In genomic region chr16:19595043-19595767, GRCh38 we compare ENCODE assay signal across 12 cellular contexts. TPM values are rescaled to one million over a fixed set of nuclear protein-coding genes. Genes with fewer than 3 reads are reported as not detected.
DNase-seq lines count a peak whose midpoint lies in the region; ATAC-seq, FAIRE-seq and TF ChIP-seq lines count a peak whose summit lies in the region.
"Had no signal": no experiment of that assay in that cellular context is flagged by ENCODE, and none has a peak within 500 bp of the region (broad histone marks: within the 10 kb centered on the region; RNA-seq: fewer than 3 reads in every experiment).

No MANE protein-coding gene starts in this region.

- 46% methylated on average over 16 of the region's 19 CpGs for WGBS in K562 (ENCODE audit: insufficient coverage, low coverage, missing lambda C conversion rate)

- H3K27me3 ChIP-seq in K562 (ENCODE audit: control insufficient read depth in 2 of 2, insufficient read depth in 2 of 2, low read length in 2 of 2): no peaks in the 10 kb centered on the region

- no peaks in the 10 kb centered on the region for H3K79me2 ChIP-seq in K562 (ENCODE audit: control insufficient read depth, insufficient read depth, low read length)

- H3K9me3 ChIP-seq in K562 (replicated peaks; ENCODE audit: control insufficient read depth, insufficient read depth, low read depth, low read length): no peaks in the 10 kb centered on the region
- H3K9me3 ChIP-seq: HAP-1 had no signal

- no peak overlapping the region; a peak in 1 of 4 replicates for H3K9ac ChIP-seq in K562 (ENCODE audit: insufficient read depth in 1 of 2, low read depth in 2 of 2, low read length in 2 of 2)

- no peak overlapping the region for H2AFZ ChIP-seq in K562 (ENCODE audit: low read depth, low read length)

- in situ Hi-C loops in K562 (cut with MboI): loop anchor here (10.0 kb wide), 1 partner anchor 790 kb away; no protein-coding TSS in a partner anchor

- no peak for TF ChIP-seq CTCF in K562 (IDR thresholded peaks at IDR 0.05 in 2 of 3, conservative IDR thresholded peaks at IDR 0.05 in 1 of 3; ENCODE audit: insufficient read depth in 2 of 3, low read depth in 1 of 3, low read length in 3 of 3)

- H3K9me1 ChIP-seq in K562 (ENCODE audit: control insufficient read depth, insufficient read depth, low read length): no peaks in the 10 kb centered on the region

- no peak for FAIRE-seq in K562 (lab: Jason Lieb, UNC)

- H3K27ac ChIP-seq in K562 (ENCODE audit: extremely low read depth, low read depth, low read length): no peak overlapping the region
- H3K27ac ChIP-seq: C4-2B had no signal

- TF ChIP-seq POLR2A in K562 (conservative IDR thresholded peaks at IDR 0.05): no peak

- DNase-seq in A172 (ENCODE audit: low spot score) (peak; percentile 90), HPDE6-E6E7 (ENCODE audit: extremely low spot score) (peak; percentile 91), K562 (ENCODE audit: extremely low read depth in 1 of 4, low spot score in 3 of 4) (no peak), iris pigment epithelial cell (ENCODE audit: low read depth) (peak; percentile 92), iPS-NIHi7 (ENCODE audit: extremely low spot score) (no peak), GM19238 (ENCODE audit: insufficient read length, low spot score) (no peak)
- DNase-seq: NCI-H446 treated with DMSO at 0.1 percent for 48 hours; stimulated activated CD4-positive, alpha-beta T cell treated with anti-CD3 and anti-CD28 coated beads, Interleukin-2, amount 100 ng/mL, for 24 hours had no signal

- ATAC-seq in K562: no peak
- ATAC-seq in HG02798 (IDR thresholded peaks at IDR 0.05; ENCODE audit: poor library complexity, unreplicated experiment): no peak
- ATAC-seq in GM18502 (IDR thresholded peaks at IDR 0.05; ENCODE audit: poor library complexity, unreplicated experiment): no peak

- H4K20me1 ChIP-seq in K562 (replicated peaks; ENCODE audit: control insufficient read depth, insufficient read depth, low read length): no peaks in the 10 kb centered on the region

- H3K4me2 ChIP-seq in K562 (ENCODE audit: insufficient read depth, low read length): no peak overlapping the region

- POLR2A ChIA-PET in K562 (lab: Yijun Ruan, JAX): interaction anchor here (0.6 to 1.0 kb wide), 2 partner anchors 9 to 281 kb away, joined by 3 read pairs; no protein-coding TSS in a partner anchor

- no peak for TF ChIP-seq EP300 in K562 (IDR thresholded peaks at IDR 0.05; ENCODE audit: low read length)

- no peak overlapping the region for H3K4me3 ChIP-seq in K562
- H3K4me3 ChIP-seq: HAP-1 had no signal

- BruUV-seq in K562 (replicated peaks; lab: Mats Ljungman, UMichigan): no TSS peak

- intact Hi-C loops in K562 (cut with micrococcal nuclease): no loop called here

- no peaks in the 10 kb centered on the region for H3K4me1 ChIP-seq in K562 (replicated peaks in 1 of 2; ENCODE audit: control insufficient read depth in 2 of 2, insufficient read depth in 2 of 2, low read length in 2 of 2)

- no peak for TF ChIP-seq RAD21 in K562 (CRISPR knock-in tag; conservative IDR thresholded peaks at IDR 0.05 in 1 of 2, IDR thresholded peaks at IDR 0.05 in 1 of 2)

- CTCF ChIA-PET in K562 (lab: Yijun Ruan, JAX; ENCODE audit: low intra/inter-chr PET ratio): no interaction called here

- no peaks in the 10 kb centered on the region; the same call in 2 of the 3 replicates for H3K36me3 ChIP-seq in K562 (ENCODE audit: control insufficient read depth, insufficient read depth, low read length)

TF ChIP-seq in K562, 482 proteins besides CTCF, POLR2A, EP300 and RAD21 (continues in another document):
- peak; percentile 36; the same call in 1 of the 2 replicates for TF ChIP-seq MAFG (tag; conservative IDR thresholded peaks at IDR 0.05)
- no peak for TF ChIP-seq PHTF2 (CRISPR knock-in tag; IDR thresholded peaks at IDR 0.05)
- TF ChIP-seq ZNF311 (CRISPR knock-in tag; IDR thresholded peaks at IDR 0.05): no peak
- no peak for TF ChIP-seq CTBP1 (IDR thresholded peaks at IDR 0.05; ENCODE audit: borderline replicate concordance)
- TF ChIP-seq C11orf30 (IDR thresholded peaks at IDR 0.05; ENCODE audit: low read depth): peak; percentile 36; the same call in 1 of the 2 replicates
- TF ChIP-seq NFE2 (IDR thresholded peaks at IDR 0.05; ENCODE audit: low read depth): 0 out of 2 replicates have a peak, but pooled peaks have one; percentile 8
- peak; percentile 26; the same call in 1 of the 2 replicates for TF ChIP-seq ZNF316 (IDR thresholded peaks at IDR 0.05)
- TF ChIP-seq ZNF133 (CRISPR knock-in tag; IDR thresholded peaks at IDR 0.05): no peak
- TF ChIP-seq POLR2B (IDR thresholded peaks at IDR 0.05; ENCODE audit: low read depth, partially characterized antibody): no peak
- no peak for TF ChIP-seq SFPQ (IDR thresholded peaks at IDR 0.05; ENCODE audit: low read depth, low read length)
- TF ChIP-seq BCLAF1 (IDR thresholded peaks at IDR 0.05; ENCODE audit: borderline replicate concordance in 1 of 2, control insufficient read depth in 1 of 2, low read depth in 2 of 2, low read length in 1 of 2): no peak
- TF ChIP-seq MNT (conservative IDR thresholded peaks at IDR 0.05): no peak
- no peak for TF ChIP-seq ETV1 (tag; conservative IDR thresholded peaks at IDR 0.05; ENCODE audit: low read depth)
- no peak for TF ChIP-seq NBN (IDR thresholded peaks at IDR 0.05; ENCODE audit: low read depth)
- TF ChIP-seq ZZZ3 (IDR thresholded peaks at IDR 0.05): no peak

RNA-seq across cellular contexts. Expression of gene VPS35L, which starts 39.7 kb away (rescaled TPM):
- total RNA-seq in A172 (2014; rRNA removed; shearing (Covaris generic)): 27.8 and 29.7 TPM in 2 replicates
- 79.5 and 124 TPM in 2 replicates for total RNA-seq in K562 (2011; cell fraction: chromatin; rRNA removed; ENCODE audit: low replicate concordance)
- 50.9 and 57.6 TPM in 2 replicates for total RNA-seq in K562 (2011; cell fraction: nucleolus; rRNA removed)
- total RNA-seq in K562 (2011; cell fraction: nucleoplasm; rRNA removed): 64.1 and 74.5 TPM in 2 replicates
- total RNA-seq in K562 (2014; rRNA removed): 9.0 and 10.2 TPM in 2 replicates
- 18.2 and 20.1 TPM in 2 replicates for total RNA-seq in K562 (2014; rRNA removed; fragmentation: Illumina TruSeq; extraction: Trizol)
- 21.3 and 22.6 TPM in 2 replicates for total RNA-seq in K562 (2015; rRNA removed; fragmentation: Illumina TruSeq; extraction: Trizol)
- 25.8 and 28.3 TPM in 2 replicates for total RNA-seq in K562 (2021)
- 15.6 and 16.9 TPM in 2 replicates for polyA plus RNA-seq in K562 (2011; rRNA removed)
- 10.9 and 11.5 TPM in 2 replicates for polyA plus RNA-seq in K562 (2011; cell fraction: cytosol; rRNA removed)
- polyA plus RNA-seq in K562 (2011; cell fraction: nucleus; rRNA removed): 18.3 and 20.0 TPM in 2 replicates
- polyA plus RNA-seq in K562 (2012): 16.5 and 19.9 TPM in 2 replicates
- 26.7 and 30.4 TPM in 2 replicates for polyA plus RNA-seq in K562 (2014; fragmentation: Illumina TruSeq; extraction: Trizol)
- polyA plus RNA-seq in K562 (2014; fragmentation: Nextera tagmentation; extraction: Ambion mirVana): 10 to 100 TPM; 18.3 to 27.1 TPM
- 14.1 and 16.2 TPM in 2 replicates for polyA plus RNA-seq in K562 (2014; rRNA removed)
- polyA minus RNA-seq in K562 (2011; rRNA and poly(A)+ RNA removed): 40.8 and 46.6 TPM in 2 replicates
- 18.8 and 35.3 TPM in 2 replicates for polyA minus RNA-seq in K562 (2011; cell fraction: cytosol; rRNA and poly(A)+ RNA removed)
- polyA minus RNA-seq in K562 (2011; cell fraction: nucleus; rRNA and poly(A)+ RNA removed): 30.4 and 44.1 TPM in 2 replicates

Comparison
In these comparisons a context has a peak if more than half of its experiments do, and no peak if none do; other contexts are left out.
1. DNase-seq: peak in A172 (single experiment), HPDE6-E6E7 (single experiment) and iris pigment epithelial cell (single experiment); none in K562 (0 of 4), iPS-NIHi7 (single experiment) and GM19238 (single experiment).